ENCODE assay signal across 2 cellular contexts in the genomic region with DNA sequence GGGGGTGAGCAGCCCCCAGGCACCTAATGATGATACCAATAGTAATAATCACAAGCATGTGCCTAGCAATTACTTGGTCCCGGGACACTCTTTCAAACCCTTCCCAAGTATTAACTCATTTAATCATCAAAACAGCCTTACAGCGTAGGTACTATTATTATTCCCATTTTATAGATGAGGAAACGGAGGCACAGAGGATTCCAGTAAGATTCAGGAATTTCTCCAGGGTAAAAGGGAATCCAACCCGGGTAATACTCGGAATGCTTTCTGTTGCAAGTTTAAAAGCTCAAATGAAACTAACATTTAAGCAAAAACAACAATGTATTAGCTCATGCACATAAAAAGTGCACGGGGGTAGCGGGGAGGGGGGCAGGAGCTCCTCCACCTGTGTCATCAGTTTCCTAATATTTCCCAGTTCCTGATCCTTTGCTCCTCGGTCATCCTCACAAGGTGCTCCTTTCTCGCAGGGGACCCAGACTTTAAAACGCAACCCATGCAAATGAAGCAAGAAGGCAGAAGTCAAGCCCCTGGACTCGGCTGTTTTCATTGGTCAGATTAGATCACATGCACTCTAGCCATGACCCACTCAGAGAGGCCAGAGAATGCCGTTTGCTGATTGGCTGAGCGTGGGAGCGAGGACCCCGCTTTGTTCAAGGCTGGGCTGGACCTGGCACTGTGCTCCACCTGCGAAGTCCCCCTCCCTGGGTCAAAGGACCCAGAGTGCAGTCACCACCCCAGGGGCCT.
A peak's percentile ranks its signal among the peaks of the same experiment; 100 is the strongest.
TF ChIP-seq lines count a peak whose summit lies in the region.

No MANE protein-coding gene starts in this region.

TF ChIP-seq in GM23338, 12 proteins besides CTCF, POLR2A, EP300 and RAD21 (continues in another document):
- no peak for TF ChIP-seq POLR2AphosphoS5 (IDR thresholded peaks at IDR 0.05; ENCODE audit: low read depth)
- TF ChIP-seq ZNF462 (CRISPR knock-in tag; IDR thresholded peaks at IDR 0.05): no peak
- TF ChIP-seq NANOG (IDR thresholded peaks at IDR 0.05; ENCODE audit: borderline replicate concordance): no peak
- TF ChIP-seq REST (IDR thresholded peaks at IDR 0.05; ENCODE audit: unreplicated experiment): no peak
- no peak for TF ChIP-seq ZNF331 (CRISPR knock-in tag; IDR thresholded peaks at IDR 0.05; ENCODE audit: low read depth)
- no peak for TF ChIP-seq STAT1 (IDR thresholded peaks at IDR 0.05; ENCODE audit: unreplicated experiment)
- no peak for TF ChIP-seq EZH2phosphoT487 (IDR thresholded peaks at IDR 0.05; ENCODE audit: unreplicated experiment)
- TF ChIP-seq EZH2 (IDR thresholded peaks at IDR 0.05; ENCODE audit: low read depth, unreplicated experiment): no peak

TF ChIP-seq in IMR-90, 13 proteins besides CTCF, POLR2A, EP300 and RAD21:
- TF ChIP-seq CEBPB (IDR thresholded peaks at IDR 0.05; ENCODE audit: low read depth, low read length) (no peak), FOS (IDR thresholded peaks at IDR 0.05; ENCODE audit: low read depth, low read length) (no peak), RCOR1 (IDR thresholded peaks at IDR 0.05; ENCODE audit: insufficient replicate concordance, low read length) (no peak), SMC3 (IDR thresholded peaks at IDR 0.05; ENCODE audit: low read depth, low read length) (no peak), CHD1 (IDR thresholded peaks at IDR 0.05; ENCODE audit: low read depth, low read length) (no peak), MXI1 (IDR thresholded peaks at IDR 0.05; ENCODE audit: borderline replicate concordance, low read depth, low read length) (no peak)
- TF ChIP-seq, protein P1, sequence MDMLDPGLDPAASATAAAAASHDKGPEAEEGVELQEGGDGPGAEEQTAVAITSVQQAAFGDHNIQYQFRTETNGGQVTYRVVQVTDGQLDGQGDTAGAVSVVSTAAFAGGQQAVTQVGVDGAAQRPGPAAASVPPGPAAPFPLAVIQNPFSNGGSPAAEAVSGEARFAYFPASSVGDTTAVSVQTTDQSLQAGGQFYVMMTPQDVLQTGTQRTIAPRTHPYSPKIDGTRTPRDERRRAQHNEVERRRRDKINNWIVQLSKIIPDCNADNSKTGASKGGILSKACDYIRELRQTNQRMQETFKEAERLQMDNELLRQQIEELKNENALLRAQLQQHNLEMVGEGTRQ (IDR thresholded peaks at IDR 0.05; ENCODE audit: low read depth, low read length): peak; percentile 36; the same call in 1 of the 2 replicates
